ENCODE assay signal across 20 cellular contexts in the genomic region with DNA sequence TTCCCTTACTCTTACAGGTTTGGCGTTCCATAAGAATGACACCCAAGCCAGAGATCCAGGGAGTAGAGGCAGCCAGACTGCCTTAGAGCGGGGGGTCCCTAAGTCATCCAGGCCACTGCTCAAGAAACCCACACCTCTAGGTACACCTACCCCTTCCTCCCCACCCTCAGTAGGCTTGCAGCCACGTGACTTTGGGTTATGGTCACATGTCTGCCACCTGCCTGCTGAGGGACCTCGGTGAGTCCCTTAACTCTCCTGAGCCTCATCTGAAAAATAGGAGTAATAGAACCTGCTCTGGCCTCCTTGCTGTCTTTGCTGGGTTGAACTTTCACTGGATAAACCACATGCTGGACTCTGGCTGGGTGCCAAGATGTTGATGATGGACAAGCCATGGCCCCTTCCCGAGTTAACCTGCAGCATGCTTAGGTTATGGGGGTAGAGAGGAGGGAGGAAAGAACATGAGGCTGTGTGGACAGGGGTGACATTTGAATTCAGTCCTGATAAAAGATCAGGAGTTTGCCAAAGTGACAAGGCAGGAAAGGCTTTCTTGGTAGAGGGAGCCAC. TPM values are rescaled to one million over a fixed set of nuclear protein-coding genes. Genes with fewer than 3 reads are reported as not detected.
DNase-seq lines count a peak whose midpoint lies in the region; ATAC-seq and TF ChIP-seq lines count a peak whose summit lies in the region.
"Had no signal": no experiment of that assay in that cellular context is flagged by ENCODE, and none has a peak within 500 bp of the region (broad histone marks: within the 10 kb centered on the region; RNA-seq: fewer than 3 reads in every experiment).

No MANE protein-coding gene starts in this region.

- H3K27ac ChIP-seq in HEK293 (ENCODE audit: extremely low read depth, low read depth, low read length) (no peak overlapping the region), caudate nucleus (ENCODE audit: low read depth, low read length) (peak overlapping the region; percentile 63), SJCRH30 (no peak overlapping the region)
- H3K27ac ChIP-seq: adrenal gland, PC-9, SJSA1 had no signal

- no peaks in the 10 kb centered on the region for H3K27me3 Mint-ChIP-seq in T-helper 1 cell treated with Interleukin-12 subunit alpha and Interleukin-12 subunit beta and Interleukin-4 antibody, amounts not matched to agents 30 μg/mL and 1 μg/mL, for 36 hours (ENCODE audit: low read depth)
- H3K27me3 Mint-ChIP-seq in stimulated activated memory B cell treated with anti-CD40 and anti-IgM and Interleukin-4, amounts not matched to agents 10 μg/mL and 1 μg/mL and 100 μg/mL, for 72 hours = no peaks in the 10 kb centered on the region
- H3K27me3 Mint-ChIP-seq: activated CD4-positive, alpha-beta T cell treated with anti-CD3 and anti-CD28 coated beads for 36 hours; progenitor cell of endocrine pancreas had no signal

- no peak for ATAC-seq in stimulated activated memory B cell treated with anti-CD40 and anti-IgM and Interleukin-4, amounts not matched to agents 10 μg/mL and 1 μg/mL and 100 μg/mL, for 72 hours
- ATAC-seq: activated CD4-positive, alpha-beta T cell treated with anti-CD3 and anti-CD28 coated beads for 36 hours; left colon had no signal

- H3K4me3 Mint-ChIP-seq in T-helper 1 cell treated with Interleukin-12 subunit alpha and Interleukin-12 subunit beta and Interleukin-4 antibody, amounts not matched to agents 30 μg/mL and 1 μg/mL, for 36 hours = no peak overlapping the region
- H3K4me3 Mint-ChIP-seq in stimulated activated memory B cell treated with anti-CD40 and anti-IgM and Interleukin-4, amounts not matched to agents 10 μg/mL and 1 μg/mL and 100 μg/mL, for 72 hours = no peak overlapping the region
- H3K4me3 Mint-ChIP-seq: activated CD4-positive, alpha-beta T cell treated with anti-CD3 and anti-CD28 coated beads for 36 hours; nephron had no signal

- H3K36me3 ChIP-seq in HEK293 (ENCODE audit: control insufficient read depth in 2 of 2, insufficient read depth in 1 of 2, low read length in 2 of 2) (peaks cover 0 to 30% of the 10 kb centered on the region in 2 experiments; a peak in 1 of 3 replicates), SJCRH30 (no peaks in the 10 kb centered on the region)
- H3K36me3 ChIP-seq: adrenal gland had no signal

- H3K4me1 Mint-ChIP-seq in T-helper 1 cell treated with Interleukin-12 subunit alpha and Interleukin-12 subunit beta and Interleukin-4 antibody, amounts not matched to agents 30 μg/mL and 1 μg/mL, for 36 hours (ENCODE audit: low read depth) = peaks cover 45% of the 10 kb centered on the region
- peaks cover 59% of the 10 kb centered on the region for H3K4me1 Mint-ChIP-seq in stimulated activated memory B cell treated with anti-CD40 and anti-IgM and Interleukin-4, amounts not matched to agents 10 μg/mL and 1 μg/mL and 100 μg/mL, for 72 hours

- peak overlapping the region; percentile 81 for H3K27ac Mint-ChIP-seq in T-helper 1 cell treated with Interleukin-12 subunit alpha and Interleukin-12 subunit beta and Interleukin-4 antibody, amounts not matched to agents 30 μg/mL and 1 μg/mL, for 36 hours
- peak overlapping the region; percentile 52 for H3K27ac Mint-ChIP-seq in stimulated activated memory B cell treated with anti-CD40 and anti-IgM and Interleukin-4, amounts not matched to agents 10 μg/mL and 1 μg/mL and 100 μg/mL, for 72 hours
- H3K27ac Mint-ChIP-seq: activated CD4-positive, alpha-beta T cell treated with anti-CD3 and anti-CD28 coated beads for 36 hours; nephron; progenitor cell of endocrine pancreas had no signal

- H3K9me3 ChIP-seq in HEK293 (ENCODE audit: control insufficient read depth, insufficient read depth, low read depth, low read length) (no peaks in the 10 kb centered on the region), SJCRH30 (replicated peaks) (no peaks in the 10 kb centered on the region)
- H3K9me3 ChIP-seq: adrenal gland, SJSA1 had no signal

- DNase-seq in T-helper 1 cell = no peak
- DNase-seq in caudate nucleus (lab: John Stamatoyannopoulos, UW) = no peak
- DNase-seq in SJCRH30 = no peak
- DNase-seq in C1 segment of cervical spinal cord (lab: John Stamatoyannopoulos, UW) = no peak
- DNase-seq in NCI-H2029 treated with DMSO at 0.1 percent for 48 hours (lab: John Stamatoyannopoulos, UW) = no peak
- DNase-seq: activated CD4-positive, alpha-beta T cell treated with anti-CD3 and anti-CD28 coated beads for 36 hours; dermis blood vessel endothelial cell; foreskin melanocyte; GOT3; NCI-H748 treated with DMSO at 0.1 percent for 48 hours; PC-9; T1000 had no signal

- H3K9me3 Mint-ChIP-seq in T-helper 1 cell treated with Interleukin-12 subunit alpha and Interleukin-12 subunit beta and Interleukin-4 antibody, amounts not matched to agents 30 μg/mL and 1 μg/mL, for 36 hours = no peaks in the 10 kb centered on the region
- no peaks in the 10 kb centered on the region for H3K9me3 Mint-ChIP-seq in stimulated activated memory B cell treated with anti-CD40 and anti-IgM and Interleukin-4, amounts not matched to agents 10 μg/mL and 1 μg/mL and 100 μg/mL, for 72 hours
- H3K9me3 Mint-ChIP-seq: nephron had no signal

- H3K36me3 Mint-ChIP-seq in T-helper 1 cell treated with Interleukin-12 subunit alpha and Interleukin-12 subunit beta and Interleukin-4 antibody, amounts not matched to agents 30 μg/mL and 1 μg/mL, for 36 hours (ENCODE audit: low read depth) = peaks cover 8% of the 10 kb centered on the region
- H3K36me3 Mint-ChIP-seq in stimulated activated memory B cell treated with anti-CD40 and anti-IgM and Interleukin-4, amounts not matched to agents 10 μg/mL and 1 μg/mL and 100 μg/mL, for 72 hours = peaks cover 9% of the 10 kb centered on the region

- H3K4me1 ChIP-seq in HEK293 (ENCODE audit: control insufficient read depth, insufficient read depth, low read length) (0 out of 2 replicates have a peak, but pooled peaks cover 6% of the 10 kb centered on the region), SJCRH30 (peaks cover 40% of the 10 kb centered on the region)

- H3K4me3 ChIP-seq in HEK293 (ENCODE audit: low read depth, low read length) = no peak overlapping the region
- no peak overlapping the region for H3K4me3 ChIP-seq in SJCRH30
- H3K4me3 ChIP-seq: adrenal gland, PC-9, SJSA1 had no signal

- CTCF ChIA-PET in HEK293 (lab: Yijun Ruan, JAX) = interaction anchor here (1.1 kb wide), 1 partner anchor 34 kb away, joined by 4 read pairs; no protein-coding TSS in a partner anchor

- POLR2A ChIA-PET in HEK293 (lab: Yijun Ruan, JAX) = interaction anchor here (1.4 kb wide), 1 partner anchor 34 kb away, joined by 3 read pairs; no protein-coding TSS in a partner anchor

- H3K27me3 ChIP-seq in SJCRH30 = no peaks in the 10 kb centered on the region
- H3K27me3 ChIP-seq: adrenal gland, SJSA1 had no signal

- TF ChIP-seq CTCF in HEK293 (tag by site-specific recombination; IDR thresholded peaks at IDR 0.05) = no peak

TF ChIP-seq in HEK293, 187 proteins besides CTCF, POLR2A, EP300 and RAD21:
- TF ChIP-seq, protein P1, sequence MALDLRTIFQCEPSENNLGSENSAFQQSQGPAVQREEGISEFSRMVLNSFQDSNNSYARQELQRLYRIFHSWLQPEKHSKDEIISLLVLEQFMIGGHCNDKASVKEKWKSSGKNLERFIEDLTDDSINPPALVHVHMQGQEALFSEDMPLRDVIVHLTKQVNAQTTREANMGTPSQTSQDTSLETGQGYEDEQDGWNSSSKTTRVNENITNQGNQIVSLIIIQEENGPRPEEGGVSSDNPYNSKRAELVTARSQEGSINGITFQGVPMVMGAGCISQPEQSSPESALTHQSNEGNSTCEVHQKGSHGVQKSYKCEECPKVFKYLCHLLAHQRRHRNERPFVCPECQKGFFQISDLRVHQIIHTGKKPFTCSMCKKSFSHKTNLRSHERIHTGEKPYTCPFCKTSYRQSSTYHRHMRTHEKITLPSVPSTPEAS (tag by site-specific recombination; IDR thresholded peaks at IDR 0.05) = no peak
- no peak for TF ChIP-seq ZNF266 (tag by site-specific recombination; IDR thresholded peaks at IDR 0.05; ENCODE audit: low read depth)
- 0 out of 2 replicates have a peak, but pooled peaks have one; percentile 11 for TF ChIP-seq ZFHX2 (tag by site-specific recombination; conservative IDR thresholded peaks at IDR 0.05)

RNA-seq across cellular contexts. Expression of a gene that starts 4.5 kb away (rescaled TPM):
- total RNA-seq in SJCRH30 (2014; rRNA removed; shearing (Covaris generic)) = 22.5 and 22.7 TPM in 2 replicates
